Comparison of ENCODE assay signal across 31 cellular contexts in the genomic region with DNA sequence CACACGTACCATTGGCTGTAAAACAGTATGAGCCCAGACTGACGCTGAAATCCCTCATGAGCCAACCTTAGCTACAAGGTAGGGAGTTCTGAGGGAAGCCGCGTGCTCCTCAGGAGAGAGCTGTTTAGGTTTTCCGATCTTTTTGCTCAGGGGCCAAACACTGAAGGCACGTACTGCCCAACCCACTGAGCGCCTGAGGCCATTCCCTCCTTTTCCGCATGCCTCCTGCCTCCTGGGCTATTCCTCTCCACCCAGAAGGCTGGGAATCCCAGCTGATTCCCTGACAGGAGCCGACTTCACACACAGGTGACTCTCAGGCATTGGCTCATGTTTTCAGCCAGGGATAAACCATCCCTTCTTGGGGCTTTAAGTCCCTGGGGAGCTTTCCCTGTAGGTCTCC.
"Had no signal": no experiment of that assay in that cellular context is flagged by ENCODE, and none has a peak within 500 bp of the region (broad histone marks: within the 10 kb centered on the region; RNA-seq: fewer than 3 reads in every experiment).

No MANE protein-coding gene starts in this region.

- H3K4me3 Mint-ChIP-seq: activated B cell treated with CpG ODN at 0.5 μM for 24 hours; activated CD4-positive, alpha-beta memory T cell treated with anti-CD3 and anti-CD28 coated beads for 36 hours; activated CD8-positive, alpha-beta memory T cell treated with anti-CD3 and anti-CD28 coated beads, Interleukin-2, amount 10 ng/mL, durations not matched to agents 7 days and 5 days; activated CD8-positive, alpha-beta T cell treated with anti-CD3 and anti-CD28 coated beads, Interleukin-2, amount 10 ng/mL, durations not matched to agents 7 days and 5 days; activated naive CD8-positive, alpha-beta T cell; activated T-cell treated with anti-CD3 and anti-CD28 coated beads, Interleukin-2, amount 50 U/mL, for 4 hours; activated T-helper 17 cell treated with anti-CD3 and anti-CD28 coated beads, Interleukin-2, amount 50 U/mL, for 72 hours; central memory CD8-positive, alpha-beta T cell; effector memory CD8-positive, alpha-beta T cell; T-helper 17 cell; T-helper 2 cell treated with Interferon-gamma antibody and Interleukin-4, amounts not matched to agents 5 μg/mL and 100 μg/mL, for 36 hours had no signal

- H3K4me3 ChIP-seq: coronary artery, esophagus muscularis mucosa, gastroesophageal sphincter had no signal

- H3K27ac Mint-ChIP-seq: activated B cell treated with CpG ODN at 0.5 μM for 24 hours; activated CD4-positive, alpha-beta memory T cell treated with anti-CD3 and anti-CD28 coated beads for 36 hours; activated CD8-positive, alpha-beta memory T cell treated with anti-CD3 and anti-CD28 coated beads, Interleukin-2, amount 10 ng/mL, durations not matched to agents 7 days and 5 days; activated CD8-positive, alpha-beta T cell treated with anti-CD3 and anti-CD28 coated beads, Interleukin-2, amount 10 ng/mL, durations not matched to agents 7 days and 5 days; activated naive CD8-positive, alpha-beta T cell; effector memory CD8-positive, alpha-beta T cell; T-helper 17 cell; T-helper 2 cell treated with Interferon-gamma antibody and Interleukin-4, amounts not matched to agents 5 μg/mL and 100 μg/mL, for 36 hours had no signal

- ATAC-seq: activated CD4-positive, CD25-positive, alpha-beta regulatory T cell treated with anti-CD3 and anti-CD28 coated beads, Interleukin-2, amount 50 U/mL, for 24 hours; activated CD8-positive, alpha-beta memory T cell treated with anti-CD3 and anti-CD28 coated beads, Interleukin-2, amount 10 ng/mL, durations not matched to agents 7 days and 5 days; activated CD8-positive, alpha-beta T cell treated with anti-CD3 and anti-CD28 coated beads, Interleukin-2, amount 10 ng/mL, durations not matched to agents 7 days and 5 days; activated T-cell treated with anti-CD3 and anti-CD28 coated beads, Interleukin-2, amount 50 U/mL, for 4 hours; activated T-helper 17 cell treated with anti-CD3 and anti-CD28 coated beads, Interleukin-2, amount 50 U/mL, for 72 hours; effector memory CD8-positive, alpha-beta T cell; foreskin keratinocyte; gastroesophageal sphincter; T-helper 17 cell had no signal

- H3K36me3 ChIP-seq: brain microvascular endothelial cell, gastroesophageal sphincter, WERI-Rb-1 had no signal

- H3K27me3 Mint-ChIP-seq: activated B cell treated with CpG ODN at 0.5 μM for 24 hours; activated CD4-positive, alpha-beta memory T cell treated with anti-CD3 and anti-CD28 coated beads for 36 hours; activated CD8-positive, alpha-beta memory T cell treated with anti-CD3 and anti-CD28 coated beads, Interleukin-2, amount 10 ng/mL, durations not matched to agents 7 days and 5 days; activated naive CD8-positive, alpha-beta T cell; activated T-helper 17 cell treated with anti-CD3 and anti-CD28 coated beads, Interleukin-2, amount 50 U/mL, for 72 hours; central memory CD8-positive, alpha-beta T cell; effector memory CD8-positive, alpha-beta T cell; T-helper 17 cell had no signal

- H3K9me3 Mint-ChIP-seq: activated B cell treated with CpG ODN at 0.5 μM for 24 hours; activated CD4-positive, alpha-beta memory T cell treated with anti-CD3 and anti-CD28 coated beads for 36 hours; activated T-cell treated with anti-CD3 and anti-CD28 coated beads, Interleukin-2, amount 50 U/mL, for 4 hours; activated T-helper 17 cell treated with anti-CD3 and anti-CD28 coated beads, Interleukin-2, amount 50 U/mL, for 72 hours; central memory CD8-positive, alpha-beta T cell; effector memory CD8-positive, alpha-beta T cell; T-helper 2 cell treated with Interferon-gamma antibody and Interleukin-4, amounts not matched to agents 5 μg/mL and 100 μg/mL, for 36 hours had no signal

- DNase-seq: activated B cell treated with CpG ODN at 0.5 μM for 24 hours; activated CD4-positive, alpha-beta memory T cell treated with anti-CD3 and anti-CD28 coated beads for 36 hours; activated CD4-positive, alpha-beta T cell treated with anti-CD3 and anti-CD28 coated beads for 48 hours; activated CD8-positive, alpha-beta memory T cell treated with anti-CD3 and anti-CD28 coated beads, Interleukin-2, amount 10 ng/mL, durations not matched to agents 7 days and 5 days; activated CD8-positive, alpha-beta memory T cell treated with anti-CD3 and anti-CD28 coated beads, Interleukin-2, amount 50 U/mL, for 4 hours; activated CD8-positive, alpha-beta T cell treated with anti-CD3 and anti-CD28 coated beads, Interleukin-2, amount 10 ng/mL, durations not matched to agents 7 days and 5 days; activated effector memory CD4-positive, alpha-beta T cell treated with Interleukin-2 at 50 U/mL for 16 hours; activated gamma-delta T cell treated with Interleukin-2 at 50 U/mL for 16 hours; activated naive CD4-positive, alpha-beta T cell treated with anti-CD3 and anti-CD28 coated beads, Interleukin-2, amount 50 U/mL, for 16 hours; activated naive CD4-positive, alpha-beta T cell treated with Interleukin-2 at 50 U/mL for 16 hours; activated T-cell treated with anti-CD3 and anti-CD28 coated beads, Interleukin-2, amount 50 U/mL, for 4 hours; amniotic stem cell; anterior cingulate cortex; brain microvascular endothelial cell; dermis blood vessel endothelial cell; effector CD4-positive, alpha-beta T cell; effector memory CD8-positive, alpha-beta T cell; erythroblast; foreskin keratinocyte; T-helper 1 cell; T-helper 17 cell; T1000; WERI-Rb-1 had no signal

- H3K27ac ChIP-seq: brain microvascular endothelial cell, coronary artery, esophagus muscularis mucosa, foreskin keratinocyte, gastroesophageal sphincter, WERI-Rb-1 had no signal

- H3K9me3 ChIP-seq: esophagus muscularis mucosa, gastroesophageal sphincter had no signal

- H3K4me1 ChIP-seq: foreskin keratinocyte had no signal
